ENCODE assay signal across 8 cellular contexts in genomic region chr12:88052686-88053085, GRCh38. TPM values are rescaled to one million over a fixed set of nuclear protein-coding genes. Genes with fewer than 3 reads are reported as not detected.
DNase-seq lines count a peak whose midpoint lies in the region; ATAC-seq and TF ChIP-seq lines count a peak whose summit lies in the region.

No MANE protein-coding gene starts in this region.

- TF ChIP-seq CTCF in GM06990 (IDR thresholded peaks at IDR 0.05; ENCODE audit: insufficient read depth, low read length, poor library complexity, severe bottlenecking) (peak; percentile 52), mammary epithelial cell (conservative IDR thresholded peaks at IDR 0.05 in 1 of 2, IDR thresholded peaks at IDR 0.05 in 1 of 2; ENCODE audit: extremely low read depth in 1 of 2, insufficient read depth in 1 of 2, low read depth in 1 of 2, low read length in 2 of 2) (peak; percentile 30 to 70), gastrocnemius medialis (IDR thresholded peaks at IDR 0.05 in 4 of 5, conservative IDR thresholded peaks at IDR 0.05 in 1 of 5) (no peak)

- no peak for TF ChIP-seq POLR2A in gastrocnemius medialis (IDR thresholded peaks at IDR 0.05)

- no peak overlapping the region for H3K4me3 ChIP-seq in GM06990 (replicated peaks; ENCODE audit: low read depth, low read length)
- no peak overlapping the region for H3K4me3 ChIP-seq in mammary epithelial cell (replicated peaks in 1 of 3; ENCODE audit: insufficient read depth in 1 of 3, low read depth in 2 of 3, low read length in 3 of 3)
- no peak overlapping the region for H3K4me3 ChIP-seq in gastrocnemius medialis

- CTCF ChIA-PET in mammary epithelial cell (lab: Charles Lee; ENCODE audit: low non-redundant PET), result interaction anchor here (0.5 kb wide), 1 partner anchor 45 kb away, joined by 3 read pairs; no protein-coding TSS in a partner anchor

- H3K4me2 ChIP-seq in mammary epithelial cell (ENCODE audit: insufficient read depth, low read depth, low read length), result no peak overlapping the region

- H3K9ac ChIP-seq in mammary epithelial cell (ENCODE audit: insufficient read depth, low read length), result no peak overlapping the region

- no peak overlapping the region for H2AFZ ChIP-seq in mammary epithelial cell (ENCODE audit: low read depth, low read length)

- H3K4me1 ChIP-seq in mammary epithelial cell (ENCODE audit: insufficient read depth, low read length) (no peaks in the 10 kb centered on the region), gastrocnemius medialis (no peaks in the 10 kb centered on the region)

- H3K36me3 ChIP-seq in GM06990 (ENCODE audit: control insufficient read depth, insufficient read depth, low read length), result peaks cover 2% of the 10 kb centered on the region; the same call in 1 of the 2 replicates
- peaks cover 25% of the 10 kb centered on the region for H3K36me3 ChIP-seq in mammary epithelial cell (ENCODE audit: insufficient read depth, low read length)
- H3K36me3 ChIP-seq in gastrocnemius medialis, result peaks cover 0 to 49% of the 10 kb centered on the region in 2 donors

- peak; percentile 65 for ATAC-seq in HG03095 (IDR thresholded peaks at IDR 0.05; ENCODE audit: unreplicated experiment)
- no peak for ATAC-seq in gastrocnemius medialis
- no peak for ATAC-seq in HG03139 (IDR thresholded peaks at IDR 0.05; ENCODE audit: unreplicated experiment)

- dilution Hi-C loops in mammary epithelial cell (cut with HindIII; ENCODE audit: low sequenced_read_pairs), result no loop called here

- 100% methylated on average over 1 of the region's 1 CpG for WGBS in mammary epithelial cell (ENCODE audit: low coverage, missing lambda C conversion rate)

- intact Hi-C loops in mammary epithelial cell (cut with micrococcal nuclease), result loop anchor here (1.0 kb wide), 2 partner anchors 99 to 186 kb away; no protein-coding TSS in a partner anchor
- intact Hi-C loops in gastrocnemius medialis (cut with DNase I; ENCODE audit: low total_unique reads), result no loop called here

- H3K27me3 ChIP-seq in GM06990 (replicated peaks; ENCODE audit: control insufficient read depth, insufficient read depth, low read length) (no peaks in the 10 kb centered on the region), mammary epithelial cell (ENCODE audit: insufficient read depth, low read length) (no peaks in the 10 kb centered on the region), gastrocnemius medialis (no peaks in the 10 kb centered on the region)

- H3K27ac ChIP-seq in mammary epithelial cell (ENCODE audit: insufficient read depth, low read depth, low read length) (no peak overlapping the region), gastrocnemius medialis (no peak overlapping the region)

- no peaks in the 10 kb centered on the region for H4K20me1 ChIP-seq in mammary epithelial cell (ENCODE audit: insufficient read depth, low read length)

- H3K9me3 ChIP-seq in mammary epithelial cell (replicated peaks; ENCODE audit: insufficient read depth, low read length) (no peaks in the 10 kb centered on the region), gastrocnemius medialis (no peaks in the 10 kb centered on the region)

- H3K79me2 ChIP-seq in mammary epithelial cell (ENCODE audit: insufficient read depth, low read length), result no peaks in the 10 kb centered on the region

- BruUV-seq in mammary epithelial cell (replicated peaks; lab: Mats Ljungman, UMichigan), result no TSS peak

- DNase-seq in A172 (ENCODE audit: low spot score) (peak; percentile 20), GM06990 (ENCODE audit: extremely low read depth, insufficient read length) (no peak), NCI-H748 (lab: John Stamatoyannopoulos, UW; ENCODE audit: unreplicated experiment) (peak; percentile 66), mammary epithelial cell (peak; percentile 25), medulla oblongata (ENCODE audit: extremely low spot score) (peak; percentile 60), gastrocnemius medialis (no peak)

- in situ Hi-C loops in mammary epithelial cell (cut with MboI; ENCODE audit: low sequenced_read_pairs in 2 of 2), result no loop called here
- in situ Hi-C loops in gastrocnemius medialis (cut with MboI; ENCODE audit: low sequenced_read_pairs in 4 of 4), result no loop called here

RNA-seq across cellular contexts. Expression of gene C12orf50, which starts 23.5 kb away (rescaled TPM):
- not detected in 2 replicates for total RNA-seq in A172 (2014; rRNA removed; shearing (Covaris generic))
- total RNA-seq in mammary epithelial cell, result under 1 TPM in 1 of 2 donors, not detected in 1; 0.09 TPM
- polyA plus RNA-seq in mammary epithelial cell, result not detected
- not detected for polyA minus RNA-seq in mammary epithelial cell
- not detected for total RNA-seq in gastrocnemius medialis

Comparison
In these comparisons a context has a peak if more than half of its experiments do, and no peak if none do; other contexts are left out.
1. DNase-seq: peak in A172 (single experiment), NCI-H748 (single experiment), mammary epithelial cell (single experiment) and medulla oblongata (single experiment); none in GM06990 (single experiment) and gastrocnemius medialis (0 of 2).
2. CTCF ChIP-seq: peak in GM06990 (single experiment) and mammary epithelial cell (2 of 2); none in gastrocnemius medialis (0 of 5).